Comparison of ENCODE assay signal across 21 cellular contexts in the genomic region with DNA sequence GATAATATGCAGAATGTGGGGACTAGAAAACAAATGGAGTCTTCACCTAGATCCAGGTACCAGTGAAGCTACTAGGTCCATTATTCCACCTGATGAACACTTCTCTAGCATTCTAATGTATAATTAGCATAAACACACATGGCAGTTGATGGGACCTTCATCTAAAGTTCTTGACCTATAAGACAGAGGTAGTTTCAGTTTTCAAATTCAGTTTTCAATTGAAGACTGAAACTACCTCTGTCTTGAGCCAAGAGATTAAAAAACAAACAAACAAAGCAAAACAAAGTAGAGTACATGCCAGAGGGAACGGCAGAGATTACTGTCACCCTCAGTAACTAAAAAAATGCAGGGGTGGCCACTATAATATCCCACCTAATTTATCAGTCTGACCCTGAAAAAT.
"Had no signal": no experiment of that assay in that cellular context is flagged by ENCODE, and none has a peak within 500 bp of the region (broad histone marks: within the 10 kb centered on the region; RNA-seq: fewer than 3 reads in every experiment).

No MANE protein-coding gene starts in this region.

- DNase-seq: activated CD4-positive, alpha-beta T cell treated with anti-CD3 and anti-CD28 coated beads, Interleukin-2, amount 10 ng/mL, durations not matched to agents 7 days and 5 days; activated CD4-positive, CD25-positive, alpha-beta regulatory T cell treated with anti-CD3 and anti-CD28 coated beads, Interleukin-2, amount 50 U/mL, for 72 hours; activated CD8-positive, alpha-beta memory T cell treated with anti-CD3 and anti-CD28 coated beads, Interleukin-2, amount 10 ng/mL, durations not matched to agents 7 days and 5 days; activated CD8-positive, alpha-beta T cell treated with anti-CD3 and anti-CD28 coated beads for 36 hours; activated naive CD4-positive, alpha-beta T cell treated with Interleukin-2 at 50 U/mL for 16 hours; activated naive CD8-positive, alpha-beta T cell treated with anti-CD3 and anti-CD28 coated beads for 36 hours; central memory CD4-positive, alpha-beta T cell; dermis blood vessel endothelial cell; effector CD8-positive, alpha-beta T cell; erythroblast; foreskin fibroblast; kidney glomerular epithelial cell; left lung; naive thymus-derived CD4-positive, alpha-beta T cell; posterior cingulate gyrus; right lobe of liver; stimulated activated CD4-positive, alpha-beta T cell treated with anti-CD3 and anti-CD28 coated beads, Interleukin-1b, Interleukin-23, amount 100 ng/mL, for 48 hours; tibial artery; WERI-Rb-1 had no signal

- H3K4me3 ChIP-seq: left lung, lung, right lobe of liver, skin epidermis, tibial artery had no signal

- H3K27me3 ChIP-seq: left lung, right lobe of liver, tibial artery had no signal

- ATAC-seq: activated CD8-positive, alpha-beta memory T cell treated with anti-CD3 and anti-CD28 coated beads, Interleukin-2, amount 10 ng/mL, durations not matched to agents 7 days and 5 days; activated CD8-positive, alpha-beta T cell treated with anti-CD3 and anti-CD28 coated beads for 36 hours; left lung; naive thymus-derived CD4-positive, alpha-beta T cell; right lobe of liver had no signal

- H3K4me1 ChIP-seq: left lung, right lobe of liver, tibial artery had no signal

- H3K9me3 ChIP-seq: right lobe of liver had no signal

- H3K27ac ChIP-seq: left lung, right lobe of liver, skin epidermis, tibial artery, WERI-Rb-1 had no signal

- H3K36me3 ChIP-seq: left lung, right lobe of liver, tibial artery, WERI-Rb-1 had no signal
